ENCODE assay signal across 8 cellular contexts in genomic region chr4:140151700-140152014, GRCh38.
DNase-seq lines count a peak whose midpoint lies in the region; ATAC-seq and TF ChIP-seq lines count a peak whose summit lies in the region.

No MANE protein-coding gene starts in this region.

- peak; percentile 88 for DNase-seq in NCI-H1694 (lab: John Stamatoyannopoulos, UW)
- DNase-seq in brain pericyte (ENCODE audit: low read depth, low spot score) = peak; percentile 71
- peak; percentile 96 for DNase-seq in retina

- ATAC-seq in GM18868 (IDR thresholded peaks at IDR 0.05; ENCODE audit: unreplicated experiment) (no peak), GM18520 (IDR thresholded peaks at IDR 0.05; ENCODE audit: unreplicated experiment) (no peak)

- H3K9me3 ChIP-seq in SU-DHL-6 (ENCODE audit: insufficient read depth, low read length) = no peaks in the 10 kb centered on the region

- peak overlapping the region; percentile 63; the same call in 1 of the 2 replicates for H3K4me3 ChIP-seq in GM08714 (ENCODE audit: low read length)
- peak overlapping the region; percentile 63 for H3K4me3 ChIP-seq in SU-DHL-6 (ENCODE audit: insufficient read depth, low read length, poor library complexity, severe bottlenecking)
- peak overlapping the region; percentile 78 for H3K4me3 ChIP-seq in iPS-11a (ENCODE audit: low read depth, low read length)

- peaks cover 21% of the 10 kb centered on the region for H3F3A ChIP-seq in SU-DHL-6 (ENCODE audit: insufficient read depth)

- no peaks in the 10 kb centered on the region for H3K9me2 ChIP-seq in SU-DHL-6 (replicated peaks; ENCODE audit: insufficient read depth, low read length)

- no peaks in the 10 kb centered on the region for H4K20me1 ChIP-seq in SU-DHL-6 (ENCODE audit: low read depth, low read length)

- H3K27ac ChIP-seq in SU-DHL-6 (ENCODE audit: low read depth, low read length) = no peak overlapping the region

- H3K36me3 ChIP-seq in SU-DHL-6 (ENCODE audit: low read length) = no peaks in the 10 kb centered on the region

- H3K27me3 ChIP-seq in SU-DHL-6 (ENCODE audit: low read length) = no peaks in the 10 kb centered on the region

- H3K9ac ChIP-seq in SU-DHL-6 (ENCODE audit: low read length) = peak overlapping the region; percentile 61

- H2AFZ ChIP-seq in SU-DHL-6 (ENCODE audit: low read depth, low read length, severe bottlenecking) = peak overlapping the region; percentile 87

- no peaks in the 10 kb centered on the region for H3K79me2 ChIP-seq in SU-DHL-6 (ENCODE audit: insufficient read depth, low read length)

- TF ChIP-seq CTCF in SU-DHL-6 (IDR thresholded peaks at IDR 0.05; ENCODE audit: insufficient read depth, low read length, poor library complexity, severe bottlenecking) = no peak

- H3K4me2 ChIP-seq in SU-DHL-6 (ENCODE audit: low read depth, low read length, poor library complexity, severe bottlenecking) = peak overlapping the region; percentile 88
